16 cellular contexts compared by ENCODE assay signal in genomic region chr2:190986221-190986953, GRCh38. TPM values are rescaled to one million over a fixed set of nuclear protein-coding genes. Genes with fewer than 3 reads are reported as not detected.
DNase-seq lines count a peak whose midpoint lies in the region; ATAC-seq and TF ChIP-seq lines count a peak whose summit lies in the region.
"Had no signal": no experiment of that assay in that cellular context is flagged by ENCODE, and none has a peak within 500 bp of the region (broad histone marks: within the 10 kb centered on the region; RNA-seq: fewer than 3 reads in every experiment).

No MANE protein-coding gene starts in this region.

- WGBS in endodermal cell (ENCODE audit: insufficient coverage in 1 of 2, insufficient read length in 1 of 2), 2 experiments: 94 to 95% methylated on average over 6 to 13 of the region's 13 CpGs

- H3K9me3 ChIP-seq in SJCRH30 (replicated peaks): no peaks in the 10 kb centered on the region
- H3K9me3 ChIP-seq in endodermal cell (ENCODE audit: control insufficient read depth, low read length): peaks cover 15% of the 10 kb centered on the region
- H3K9me3 ChIP-seq: breast epithelium, spleen had no signal

- no peak for ATAC-seq in HG03095 (IDR thresholded peaks at IDR 0.05; ENCODE audit: unreplicated experiment)
- ATAC-seq: Panc1 had no signal

- H3K27me3 Mint-ChIP-seq in endodermal cell (ENCODE audit: insufficient read depth) (no peaks in the 10 kb centered on the region), mesothelial cell of epicardium (ENCODE audit: low read depth) (no peaks in the 10 kb centered on the region)

- DNase-seq in NCI-H345 (lab: John Stamatoyannopoulos, UW): peak; percentile 52
- no peak for DNase-seq in NCI-H345 treated with DMSO at 0.1 percent for 48 hours (lab: John Stamatoyannopoulos, UW; ENCODE audit: unreplicated experiment)
- DNase-seq in COR-L47 (lab: John Stamatoyannopoulos, UW): peak; percentile 66
- peak; percentile 82 to 90 for DNase-seq in SJCRH30
- no peak for DNase-seq in endodermal cell
- DNase-seq in central memory CD4-positive, alpha-beta T cell: no peak
- DNase-seq in mesothelial cell of epicardium (ENCODE audit: low spot score in 2 of 2, unreplicated experiment in 2 of 2): no peak
- DNase-seq: EL, H9, head of caudate nucleus, NCI-H1694 treated with DMSO at 0.1 percent for 48 hours, spleen had no signal

- TF ChIP-seq CTCF in endodermal cell (conservative IDR thresholded peaks at IDR 0.05) (no peak), mesothelial cell of epicardium (IDR thresholded peaks at IDR 0.05; ENCODE audit: unreplicated experiment) (no peak)

- H3K36me3 ChIP-seq in SJCRH30 (peaks cover 96% of the 10 kb centered on the region), endodermal cell (ENCODE audit: control insufficient read depth, insufficient read depth, low read length) (peaks cover 100% of the 10 kb centered on the region)

- peak overlapping the region; percentile 19 for H3K27ac Mint-ChIP-seq in endodermal cell
- no peak overlapping the region for H3K27ac Mint-ChIP-seq in mesothelial cell of epicardium
- H3K27ac Mint-ChIP-seq: H9 had no signal

- H3K4me3 Mint-ChIP-seq in endodermal cell (no peak overlapping the region), mesothelial cell of epicardium (no peak overlapping the region)
- H3K4me3 Mint-ChIP-seq: H9 had no signal

- H3K27me3 ChIP-seq in SJCRH30 (no peaks in the 10 kb centered on the region), endodermal cell (ENCODE audit: control insufficient read depth, insufficient read depth, low read length, poor library complexity, severe bottlenecking) (no peaks in the 10 kb centered on the region)
- H3K27me3 ChIP-seq: breast epithelium, spleen had no signal

- H3K27ac ChIP-seq in SJCRH30 (no peak overlapping the region), endodermal cell (ENCODE audit: low read depth, low read length) (no peak overlapping the region)
- H3K27ac ChIP-seq: breast epithelium had no signal

- H3K4me3 ChIP-seq in SJCRH30 (no peak overlapping the region), endodermal cell (ENCODE audit: low read length) (no peak overlapping the region)
- H3K4me3 ChIP-seq: breast epithelium, lung, spleen had no signal

- H3K9me3 Mint-ChIP-seq in endodermal cell: peaks cover 5% of the 10 kb centered on the region
- H3K9me3 Mint-ChIP-seq in mesothelial cell of epicardium: no peaks in the 10 kb centered on the region
- H3K9me3 Mint-ChIP-seq: H9 had no signal

- H3K36me3 Mint-ChIP-seq in endodermal cell (ENCODE audit: low read depth) (peaks cover 93% of the 10 kb centered on the region), mesothelial cell of epicardium (peaks cover 75% of the 10 kb centered on the region)

- no peak overlapping the region for H3K9ac ChIP-seq in endodermal cell (ENCODE audit: extremely low read depth, low read length, poor library complexity, severe bottlenecking)

- H3K4me1 ChIP-seq in SJCRH30 (peaks cover 29% of the 10 kb centered on the region), endodermal cell (ENCODE audit: control insufficient read depth, insufficient read depth, low read length) (no peaks in the 10 kb centered on the region)
- H3K4me1 ChIP-seq: breast epithelium had no signal

- peaks cover 7% of the 10 kb centered on the region for H3K4me1 Mint-ChIP-seq in endodermal cell
- H3K4me1 Mint-ChIP-seq in mesothelial cell of epicardium: peaks cover 6% of the 10 kb centered on the region
- H3K4me1 Mint-ChIP-seq: H9 had no signal

RNA-seq across cellular contexts. Expression of gene STAT1, which starts 27.6 kb away (rescaled TPM):
- 130 and 135 TPM in 2 replicates for total RNA-seq in SJCRH30 (2014; rRNA removed; shearing (Covaris generic))
- total RNA-seq in endodermal cell (10 to 100 TPM; 48.3 to 74.4 TPM), mesothelial cell of epicardium (100 to 106 TPM (median 100 TPM) in 3 replicates)
- 41.6 TPM for polyA plus RNA-seq in endodermal cell (2013, experiment 1 of 2)
- 42.0 TPM for polyA plus RNA-seq in endodermal cell (2013, experiment 2 of 2)

Comparison
In these comparisons a context has a peak if more than half of its experiments do, and no peak if none do; other contexts are left out.
1. DNase-seq: peak in NCI-H345 (single experiment), COR-L47 (single experiment) and SJCRH30 (2 of 2); none in NCI-H345 treated with DMSO at 0.1 percent for 48 hours (single experiment), endodermal cell (single experiment), central memory CD4-positive, alpha-beta T cell (single experiment) and mesothelial cell of epicardium (0 of 2).